In the genomic region with DNA sequence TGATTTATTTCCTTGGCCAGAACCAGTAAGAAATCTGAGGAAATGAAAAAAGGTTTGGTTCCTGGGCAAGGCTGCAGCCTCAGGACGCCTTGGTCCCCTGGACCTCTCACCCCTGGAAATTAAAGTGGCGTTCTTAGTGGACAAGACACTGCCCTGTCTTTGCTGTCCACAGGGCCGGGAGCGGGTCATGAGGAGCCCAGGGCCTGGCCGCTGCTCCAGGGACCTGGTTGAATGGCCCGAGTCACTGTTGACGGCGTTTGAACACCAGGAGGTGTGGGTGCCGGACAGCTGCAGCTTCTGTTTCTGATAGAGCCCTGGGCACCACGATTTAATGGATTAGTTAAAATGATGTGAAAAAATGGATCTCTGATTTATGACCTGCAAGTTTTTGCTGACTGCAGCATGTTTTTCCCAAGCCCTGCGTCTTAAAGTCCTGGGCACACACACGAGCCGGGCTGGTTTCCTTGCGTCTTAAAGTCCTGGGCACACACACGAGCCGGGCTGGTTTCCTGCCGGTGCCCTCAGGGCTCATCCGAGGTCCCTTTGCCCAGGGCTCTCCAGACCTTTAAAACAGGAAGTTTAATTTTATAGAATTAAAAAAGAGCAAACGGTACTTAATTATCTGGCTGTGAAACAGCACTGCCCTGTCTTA, we compare ENCODE assay signal across 20 cellular contexts.
"Had no signal": no experiment of that assay in that cellular context is flagged by ENCODE, and none has a peak within 500 bp of the region (broad histone marks: within the 10 kb centered on the region; RNA-seq: fewer than 3 reads in every experiment).

No MANE protein-coding gene starts in this region.

- H3K4me1 ChIP-seq: sigmoid colon had no signal

- DNase-seq: activated CD4-positive, alpha-beta T cell treated with anti-CD3 and anti-CD28 coated beads, Interleukin-2, amount 50 U/mL, for 1 hour; activated CD8-positive, alpha-beta memory T cell treated with anti-CD3 and anti-CD28 coated beads for 24 hours; activated CD8-positive, alpha-beta memory T cell treated with anti-CD3 and anti-CD28 coated beads, Interleukin-2, amount 50 U/mL, for 48 hours; activated effector memory CD4-positive, alpha-beta T cell treated with Interleukin-2 at 50 U/mL for 16 hours; activated T-cell treated with anti-CD3 and anti-CD28 coated beads, Interleukin-2, amount 50 U/mL, for 48 hours; foreskin melanocyte; hypothalamus; islet precursor cell; ovary; stimulated activated naive CD4-positive, alpha-beta T cell; substantia nigra; T-helper 1 cell; T-helper 9 cell had no signal

- H3K36me3 ChIP-seq: ascending aorta, ovary, sigmoid colon, tibial artery had no signal

- H3K4me3 Mint-ChIP-seq: activated naive CD4-positive, alpha-beta T cell treated with anti-CD3 and anti-CD28 coated beads, Interleukin-2, amount 50 U/mL, for 24 hours; central memory CD8-positive, alpha-beta T cell had no signal

- H3K4me1 Mint-ChIP-seq: activated naive CD4-positive, alpha-beta T cell treated with anti-CD3 and anti-CD28 coated beads, Interleukin-2, amount 50 U/mL, for 24 hours; central memory CD8-positive, alpha-beta T cell had no signal

- H3K36me3 Mint-ChIP-seq: activated naive CD4-positive, alpha-beta T cell treated with anti-CD3 and anti-CD28 coated beads, Interleukin-2, amount 50 U/mL, for 24 hours had no signal

- H3K4me3 ChIP-seq: ascending aorta, coronary artery, ovary, sigmoid colon, tibial artery had no signal

- H3K9me3 ChIP-seq: ascending aorta, ovary, sigmoid colon, tibial artery had no signal

- H3K27ac Mint-ChIP-seq: activated naive CD4-positive, alpha-beta T cell treated with anti-CD3 and anti-CD28 coated beads, Interleukin-2, amount 50 U/mL, for 24 hours had no signal

- H3K9me3 Mint-ChIP-seq: activated naive CD4-positive, alpha-beta T cell treated with anti-CD3 and anti-CD28 coated beads, Interleukin-2, amount 50 U/mL, for 24 hours; central memory CD8-positive, alpha-beta T cell had no signal

- ATAC-seq: activated CD4-positive, CD25-positive, alpha-beta regulatory T cell treated with anti-CD3 and anti-CD28 coated beads, Interleukin-2, amount 50 U/mL, for 24 hours had no signal

- H3K27ac ChIP-seq: ascending aorta, coronary artery, ovary, sigmoid colon, tibial artery had no signal

- H3K27me3 ChIP-seq: ascending aorta, ovary had no signal
